Comparison of ENCODE assay signal across 18 cellular contexts in the genomic region with DNA sequence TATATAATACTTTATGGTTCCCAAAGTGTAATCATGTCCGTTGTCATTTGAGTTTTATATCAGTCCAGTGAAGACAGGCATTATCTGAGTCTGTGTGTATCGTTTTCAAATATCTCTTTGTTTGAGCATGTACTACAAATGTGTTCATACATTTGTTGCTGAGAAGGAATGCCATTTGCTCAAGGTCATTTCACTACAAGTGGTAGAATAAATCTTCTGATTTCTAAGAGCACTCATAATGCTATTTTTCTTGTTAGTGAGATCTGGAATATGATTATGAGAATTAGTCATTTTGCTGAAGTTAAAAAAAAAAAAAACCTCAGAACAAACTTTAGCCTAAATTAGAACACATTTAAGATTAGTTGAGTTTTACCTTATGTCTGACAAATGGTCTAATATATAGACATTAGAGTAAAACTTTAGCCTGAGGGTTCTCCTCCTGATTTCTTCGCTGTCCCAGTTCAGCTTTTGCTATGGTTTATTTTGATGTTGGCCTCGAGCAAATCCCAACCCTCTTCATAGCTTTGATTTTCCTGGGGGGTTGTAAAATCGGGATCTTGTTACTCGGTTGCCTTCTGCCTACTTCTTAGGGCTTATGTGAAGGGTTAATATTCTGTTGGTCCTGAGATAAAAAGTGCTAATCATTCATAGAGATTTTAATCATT.
DNase-seq lines count a peak whose midpoint lies in the region; ATAC-seq and TF ChIP-seq lines count a peak whose summit lies in the region.
"Had no signal": no experiment of that assay in that cellular context is flagged by ENCODE, and none has a peak within 500 bp of the region (broad histone marks: within the 10 kb centered on the region; RNA-seq: fewer than 3 reads in every experiment).

No MANE protein-coding gene starts in this region.

- peaks cover 0 to 3% of the 10 kb centered on the region in 2 donors for H3K4me1 ChIP-seq in naive thymus-derived CD4-positive, alpha-beta T cell (ENCODE audit: control insufficient read depth in 2 of 2, insufficient read depth in 2 of 2, low read length in 2 of 2)
- no peaks in the 10 kb centered on the region for H3K4me1 ChIP-seq in vagina

- no peak for DNase-seq in activated naive CD8-positive, alpha-beta T cell treated with anti-CD3 and anti-CD28 coated beads, Interleukin-2, amount 50 U/mL, for 24 hours
- no peak for DNase-seq in naive thymus-derived CD4-positive, alpha-beta T cell
- DNase-seq in vagina (ENCODE audit: extremely low spot score in 2 of 2), result no peak
- DNase-seq in NAMALWA (ENCODE audit: low spot score), result no peak
- DNase-seq in SIG-M5 treated with dmso at 0.1 percent for 504 hours (lab: John Stamatoyannopoulos, UW; ENCODE audit: unreplicated experiment), result no peak
- DNase-seq: activated effector memory CD4-positive, alpha-beta T cell treated with Interleukin-2 at 50 U/mL for 16 hours; EL; glutamatergic neuron; immature natural killer cell; MV-4-11; NCI-H2081 treated with DMSO at 0.1 percent for 48 hours; NCI-H510A treated with DMSO at 0.1 percent for 48 hours; upper lobe of right lung had no signal

- intact Hi-C loops in naive thymus-derived CD4-positive, alpha-beta T cell (cut with micrococcal nuclease), result no loop called here
- intact Hi-C loops in vagina (cut with DNase I), result loop anchor here (10.0 kb wide), 1 partner anchor 68 kb away; no protein-coding TSS in a partner anchor

- H3K9me3 ChIP-seq in naive thymus-derived CD4-positive, alpha-beta T cell (ENCODE audit: control insufficient read depth in 2 of 3, low read length in 3 of 3), result no peaks in the 10 kb centered on the region
- H3K9me3 ChIP-seq in vagina, result no peaks in the 10 kb centered on the region
- H3K9me3 ChIP-seq: neutrophil, upper lobe of right lung had no signal

- POLR2A ChIA-PET in naive thymus-derived CD4-positive, alpha-beta T cell (lab: Charles Lee), result interaction anchor here (0.6 to 1.0 kb wide), 3 partner anchors 23 to 1276 kb away, joined by 3 to 4 read pairs (median 3); no protein-coding TSS in a partner anchor

- no peaks in the 10 kb centered on the region for H3K27me3 ChIP-seq in naive thymus-derived CD4-positive, alpha-beta T cell (ENCODE audit: control insufficient read depth in 2 of 2, insufficient read depth in 2 of 2, low read length in 2 of 2)
- no peaks in the 10 kb centered on the region for H3K27me3 ChIP-seq in vagina
- H3K27me3 ChIP-seq: neutrophil, upper lobe of right lung had no signal

- peaks cover 4 to 40% (median 6%) of the 10 kb centered on the region in 3 experiments for H3K36me3 ChIP-seq in naive thymus-derived CD4-positive, alpha-beta T cell (ENCODE audit: control insufficient read depth in 2 of 3, insufficient read depth in 3 of 3, low read length in 3 of 3)
- no peaks in the 10 kb centered on the region for H3K36me3 ChIP-seq in vagina

- CTCF ChIA-PET in naive thymus-derived CD4-positive, alpha-beta T cell (lab: Charles Lee), result interaction anchor here (0.9 to 2.4 kb wide), 3 partner anchors 15 to 86 kb away, joined by 3 to 10 read pairs (median 5); no protein-coding TSS in a partner anchor

- H3K4me3 ChIP-seq in naive thymus-derived CD4-positive, alpha-beta T cell (ENCODE audit: low read length), result no peak overlapping the region
- H3K4me3 ChIP-seq in vagina, result no peak overlapping the region
- H3K4me3 ChIP-seq: skin epidermis, upper lobe of right lung had no signal

- no peaks in the 10 kb centered on the region for H3K27me3 Mint-ChIP-seq in activated naive CD8-positive, alpha-beta T cell
- H3K27me3 Mint-ChIP-seq in activated naive CD8-positive, alpha-beta T cell treated with anti-CD3 and anti-CD28 coated beads, Interleukin-2, amount 50 U/mL, for 24 hours, result no peaks in the 10 kb centered on the region
- H3K27me3 Mint-ChIP-seq in brain, result no peaks in the 10 kb centered on the region
- H3K27me3 Mint-ChIP-seq in naive thymus-derived CD4-positive, alpha-beta T cell, result no peaks in the 10 kb centered on the region

- H3K4me3 Mint-ChIP-seq in activated naive CD8-positive, alpha-beta T cell, result no peak overlapping the region
- H3K4me3 Mint-ChIP-seq in activated naive CD8-positive, alpha-beta T cell treated with anti-CD3 and anti-CD28 coated beads, Interleukin-2, amount 50 U/mL, for 24 hours, result no peak overlapping the region
- peak overlapping the region in 4 of 5 experiments; percentile 6 to 60 (median 26) for H3K4me3 Mint-ChIP-seq in brain
- peak overlapping the region in 1 of 10 donors; percentile 17 for H3K4me3 Mint-ChIP-seq in naive thymus-derived CD4-positive, alpha-beta T cell
- H3K4me3 Mint-ChIP-seq: immature natural killer cell had no signal

- no peak overlapping the region for H3K27ac ChIP-seq in naive thymus-derived CD4-positive, alpha-beta T cell (ENCODE audit: low read depth, low read length)
- peak overlapping the region; percentile 19 for H3K27ac ChIP-seq in vagina
- H3K27ac ChIP-seq: neutrophil, skin epidermis, upper lobe of right lung had no signal

- H3K36me3 Mint-ChIP-seq in activated naive CD8-positive, alpha-beta T cell, result peaks cover 17% of the 10 kb centered on the region
- H3K36me3 Mint-ChIP-seq in activated naive CD8-positive, alpha-beta T cell treated with anti-CD3 and anti-CD28 coated beads, Interleukin-2, amount 50 U/mL, for 24 hours (ENCODE audit: low read depth), result peaks cover 44% of the 10 kb centered on the region
- H3K36me3 Mint-ChIP-seq in brain, result peaks cover 33% of the 10 kb centered on the region
- H3K36me3 Mint-ChIP-seq in naive thymus-derived CD4-positive, alpha-beta T cell, result peaks cover 4 to 34% (median 24%) of the 10 kb centered on the region in 5 donors

- peaks cover 52% of the 10 kb centered on the region for H3K4me1 Mint-ChIP-seq in activated naive CD8-positive, alpha-beta T cell (ENCODE audit: low read depth)
- H3K4me1 Mint-ChIP-seq in activated naive CD8-positive, alpha-beta T cell treated with anti-CD3 and anti-CD28 coated beads, Interleukin-2, amount 50 U/mL, for 24 hours, result peaks cover 53% of the 10 kb centered on the region
- peaks cover 63% of the 10 kb centered on the region for H3K4me1 Mint-ChIP-seq in brain
- peaks cover 16 to 74% (median 65%) of the 10 kb centered on the region in 7 donors for H3K4me1 Mint-ChIP-seq in naive thymus-derived CD4-positive, alpha-beta T cell

- TF ChIP-seq POLR2A in vagina (IDR thresholded peaks at IDR 0.05), result no peak

- no peaks in the 10 kb centered on the region for H3K9me3 Mint-ChIP-seq in activated naive CD8-positive, alpha-beta T cell (ENCODE audit: low read depth)
- no peaks in the 10 kb centered on the region for H3K9me3 Mint-ChIP-seq in activated naive CD8-positive, alpha-beta T cell treated with anti-CD3 and anti-CD28 coated beads, Interleukin-2, amount 50 U/mL, for 24 hours
- H3K9me3 Mint-ChIP-seq in brain, result no peaks in the 10 kb centered on the region
- no peaks in the 10 kb centered on the region for H3K9me3 Mint-ChIP-seq in naive thymus-derived CD4-positive, alpha-beta T cell
- H3K9me3 Mint-ChIP-seq: immature natural killer cell had no signal

- no peak for ATAC-seq in activated naive CD8-positive, alpha-beta T cell treated with anti-CD3 and anti-CD28 coated beads, Interleukin-2, amount 50 U/mL, for 24 hours
- ATAC-seq in naive thymus-derived CD4-positive, alpha-beta T cell, result no peak
- no peak for ATAC-seq in GM21528 (IDR thresholded peaks at IDR 0.05; ENCODE audit: low FRiP score, unreplicated experiment)
- ATAC-seq: upper lobe of right lung had no signal

- peak overlapping the region; percentile 52 for H3K27ac Mint-ChIP-seq in activated naive CD8-positive, alpha-beta T cell
- H3K27ac Mint-ChIP-seq in activated naive CD8-positive, alpha-beta T cell treated with anti-CD3 and anti-CD28 coated beads, Interleukin-2, amount 50 U/mL, for 24 hours, result no peak overlapping the region
- peak overlapping the region in 4 of 5 experiments; percentile 7 to 96 (median 58) for H3K27ac Mint-ChIP-seq in brain
- peak overlapping the region in 8 of 9 donors; percentile 9 to 71 (median 39) for H3K27ac Mint-ChIP-seq in naive thymus-derived CD4-positive, alpha-beta T cell

- no peak for TF ChIP-seq CTCF in brain (conservative IDR thresholded peaks at IDR 0.05)
- no peak for TF ChIP-seq CTCF in vagina (IDR thresholded peaks at IDR 0.05)

Comparison
In these comparisons a context has a peak if more than half of its experiments do, and no peak if none do; other contexts are left out.
1. H3K4me3 Mint-ChIP-seq: peak in brain (4 of 5); none in activated naive CD8-positive, alpha-beta T cell (single experiment) and activated naive CD8-positive, alpha-beta T cell treated with anti-CD3 and anti-CD28 coated beads, Interleukin-2, amount 50 U/mL, for 24 hours (single experiment).